ENCODE assay signal across 7 cellular contexts in the genomic region with DNA sequence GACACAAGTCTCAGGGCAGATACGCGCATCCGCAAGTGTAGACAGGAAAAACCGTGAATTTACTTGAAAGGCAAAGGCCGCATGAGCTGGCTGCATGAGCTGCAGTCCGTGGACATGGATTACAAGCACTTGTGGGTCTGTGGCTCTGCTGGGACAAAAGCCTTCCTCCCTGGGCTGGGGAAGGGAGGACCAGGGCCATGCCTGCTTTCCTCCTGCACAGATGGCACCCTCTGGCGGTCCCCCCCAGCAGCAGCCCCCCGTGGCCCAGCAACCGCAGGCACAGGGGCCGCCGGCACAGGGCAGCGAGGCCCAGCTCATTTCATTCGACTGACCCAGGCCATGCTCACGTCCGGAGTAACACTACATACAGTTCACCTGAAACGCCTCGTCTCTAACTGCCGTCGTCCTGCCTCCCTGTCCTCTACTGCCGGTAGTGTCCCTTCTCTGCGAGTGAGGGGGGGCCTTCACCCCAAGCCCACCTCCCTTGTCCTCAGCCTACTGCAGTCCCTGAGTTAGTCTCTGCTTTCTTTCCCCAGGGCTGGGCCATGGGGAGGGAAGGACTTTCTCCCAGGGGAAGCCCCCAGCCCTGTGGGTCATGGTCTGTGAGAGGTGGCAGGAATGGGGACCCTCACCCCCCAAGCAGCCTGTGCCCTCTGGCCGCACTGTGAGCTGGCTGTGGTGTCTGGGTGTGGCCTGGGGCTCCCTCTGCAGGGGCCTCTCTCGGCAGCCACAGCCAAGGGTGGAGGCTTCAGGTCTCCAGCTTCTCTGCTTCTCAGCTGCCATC. TPM values are rescaled to one million over a fixed set of nuclear protein-coding genes. Genes with fewer than 3 reads are reported as not detected.
DNase-seq lines count a peak whose midpoint lies in the region; ATAC-seq and TF ChIP-seq lines count a peak whose summit lies in the region.

No MANE protein-coding gene starts in this region.

- H2AFZ ChIP-seq in OCI-LY3 (ENCODE audit: low read depth, low read length), result no peak overlapping the region

- intact Hi-C loops in sigmoid colon (cut with DNase I), result loop anchor here (2.0 kb wide), 1 partner anchor 17 kb away; a partner anchor contains a TSS

- DNase-seq in endodermal cell (no peak), sigmoid colon (no peak), mucosa of gallbladder (ENCODE audit: low spot score) (no peak), left lobe of liver (ENCODE audit: low spot score) (no peak)

- H3K36me3 Mint-ChIP-seq in endodermal cell (ENCODE audit: low read depth), result peaks cover 64% of the 10 kb centered on the region

- ATAC-seq in GM19397 (IDR thresholded peaks at IDR 0.05; ENCODE audit: unreplicated experiment) (no peak), left lobe of liver (no peak)

- H3K9me3 Mint-ChIP-seq in endodermal cell, result no peaks in the 10 kb centered on the region

- H3K4me3 Mint-ChIP-seq in endodermal cell, result peak overlapping the region; percentile 92

- H3K27ac ChIP-seq in OCI-LY3 (ENCODE audit: low read length) (no peak overlapping the region), endodermal cell (ENCODE audit: low read depth, low read length) (no peak overlapping the region), sigmoid colon (peak overlapping the region in 3 of 4 donors; percentile 95 to 98 (median 96))

- peaks cover 7% of the 10 kb centered on the region for H3K4me1 Mint-ChIP-seq in endodermal cell

- H3K9me3 ChIP-seq in OCI-LY3 (ENCODE audit: insufficient read depth, low read length), result no peaks in the 10 kb centered on the region
- H3K9me3 ChIP-seq in endodermal cell (ENCODE audit: control insufficient read depth, low read length), result no peaks in the 10 kb centered on the region
- H3K9me3 ChIP-seq in sigmoid colon, result no peaks in the 10 kb centered on the region

- peaks cover 6% of the 10 kb centered on the region for H4K20me1 ChIP-seq in OCI-LY3 (ENCODE audit: insufficient read depth, low read length)

- peak overlapping the region; percentile 74 for H3K27ac Mint-ChIP-seq in endodermal cell

- H3K4me3 ChIP-seq in OCI-LY3 (ENCODE audit: low read length), result peak overlapping the region; percentile 95
- peak overlapping the region; percentile 98 for H3K4me3 ChIP-seq in endodermal cell (ENCODE audit: low read length)
- peak overlapping the region in 1 of 4 donors; percentile 92 for H3K4me3 ChIP-seq in sigmoid colon

- 88 to 90% methylated on average over 18 to 23 of the region's 23 CpGs for WGBS in endodermal cell (ENCODE audit: insufficient coverage in 1 of 2, insufficient read length in 1 of 2), 2 experiments
- 67 to 77% methylated on average over 23 of the region's 23 CpGs for WGBS in sigmoid colon, 2 donors

- TF ChIP-seq CTCF in GM12873 (IDR thresholded peaks at IDR 0.05; ENCODE audit: insufficient read depth, low read depth, low read length, missing control alignments) (peak; percentile 9), OCI-LY3 (IDR thresholded peaks at IDR 0.05; ENCODE audit: low read depth, low read length) (no peak), endodermal cell (conservative IDR thresholded peaks at IDR 0.05) (peak; percentile 13), sigmoid colon (IDR thresholded peaks at IDR 0.05) (no peak)

- H3K79me2 ChIP-seq in OCI-LY3 (ENCODE audit: low read length), result peaks cover 71% of the 10 kb centered on the region

- peaks cover 47% of the 10 kb centered on the region for H3K36me3 ChIP-seq in OCI-LY3 (replicated peaks; ENCODE audit: low read depth, low read length)
- peaks cover 66% of the 10 kb centered on the region for H3K36me3 ChIP-seq in endodermal cell (ENCODE audit: control insufficient read depth, insufficient read depth, low read length)
- peaks cover 22 to 74% (median 25%) of the 10 kb centered on the region in 4 donors for H3K36me3 ChIP-seq in sigmoid colon

- H3K27me3 ChIP-seq in OCI-LY3 (ENCODE audit: low read depth, low read length) (no peaks in the 10 kb centered on the region), endodermal cell (ENCODE audit: control insufficient read depth, insufficient read depth, low read length, poor library complexity, severe bottlenecking) (no peaks in the 10 kb centered on the region), sigmoid colon (no peaks in the 10 kb centered on the region)

- peak overlapping the region; percentile 88 for H3K4me2 ChIP-seq in OCI-LY3 (ENCODE audit: low read length)

- no peak for TF ChIP-seq EP300 in sigmoid colon (IDR thresholded peaks at IDR 0.05)

- H3K27me3 Mint-ChIP-seq in endodermal cell (ENCODE audit: insufficient read depth), result no peaks in the 10 kb centered on the region

- H3K4me1 ChIP-seq in OCI-LY3 (ENCODE audit: low read length) (peaks cover 19% of the 10 kb centered on the region), endodermal cell (ENCODE audit: control insufficient read depth, insufficient read depth, low read length) (no peaks in the 10 kb centered on the region), sigmoid colon (peaks cover 0 to 39% (median 32%) of the 10 kb centered on the region in 4 donors)

- H3K9ac ChIP-seq in OCI-LY3 (ENCODE audit: low read length) (peak overlapping the region; percentile 95; the same call in 1 of the 2 replicates), endodermal cell (ENCODE audit: extremely low read depth, low read length, poor library complexity, severe bottlenecking) (peak overlapping the region; percentile 99)

- TF ChIP-seq POLR2A in sigmoid colon (IDR thresholded peaks at IDR 0.05), result no peak

RNA-seq across cellular contexts. Expression of a gene that starts 1.7 kb away (rescaled TPM):
- total RNA-seq in endodermal cell (100 to 1,000 TPM in 1 of 2 donors, 10 to 100 TPM in 1; 99.4 to 105 TPM), sigmoid colon (10 to 100 TPM; 31.0 to 56.4 (median 39.5) TPM), mucosa of gallbladder (48.6 TPM), left lobe of liver (75.7 TPM)
- 71.3 TPM for polyA plus RNA-seq in endodermal cell (2013, experiment 1 of 2)
- 64.8 TPM for polyA plus RNA-seq in endodermal cell (2013, experiment 2 of 2)
- polyA plus RNA-seq in sigmoid colon, result 100 to 1,000 TPM; 204 to 258 (median 237) TPM

RNA-seq across cellular contexts. Expression of a gene that starts 10.6 kb away (rescaled TPM):
- 10 to 100 TPM; 24.8 to 37.6 TPM for total RNA-seq in endodermal cell
- 13.3 TPM for polyA plus RNA-seq in endodermal cell (2013, experiment 1 of 2)
- polyA plus RNA-seq in endodermal cell (2013, experiment 2 of 2), result 12.0 TPM
- 1 to 10 TPM in 3 of 4 donors, under 1 TPM in 1; 0.99 to 7.1 (median 3.7) TPM for total RNA-seq in sigmoid colon
- 10 to 100 TPM; 59.5 to 63.2 (median 60.6) TPM for polyA plus RNA-seq in sigmoid colon
- total RNA-seq in mucosa of gallbladder, result 34.1 TPM
- 105 TPM for total RNA-seq in left lobe of liver

RNA-seq across cellular contexts. Expression of a gene that starts 17.7 kb away (rescaled TPM):
- 100 to 1,000 TPM; 114 to 130 TPM for total RNA-seq in endodermal cell
- polyA plus RNA-seq in endodermal cell (2013, experiment 1 of 2), result 127 TPM
- 107 TPM for polyA plus RNA-seq in endodermal cell (2013, experiment 2 of 2)
- 100 to 1,000 TPM in 1 of 4 donors, 10 to 100 TPM in 3; 36.7 to 143 (median 42.5) TPM for total RNA-seq in sigmoid colon
- 100 to 1,000 TPM in 1 of 3 donors, 10 to 100 TPM in 2; 52.9 to 111 (median 87.7) TPM for polyA plus RNA-seq in sigmoid colon
- 137 TPM for total RNA-seq in mucosa of gallbladder
- 40.3 TPM for total RNA-seq in left lobe of liver

RNA-seq across cellular contexts. Expression of a gene that starts 17.9 kb away (rescaled TPM):
- total RNA-seq in endodermal cell (10 to 100 TPM; 41.2 to 47.8 TPM), sigmoid colon (10 to 100 TPM; 27.7 to 51.7 (median 47.7) TPM), mucosa of gallbladder (37.6 TPM), left lobe of liver (5.1 TPM)
- 51.0 TPM for polyA plus RNA-seq in endodermal cell (2013, experiment 1 of 2)
- polyA plus RNA-seq in endodermal cell (2013, experiment 2 of 2), result 46.8 TPM
- polyA plus RNA-seq in sigmoid colon, result 10 to 100 TPM; 24.5 to 42.3 (median 36.6) TPM

RNA-seq across cellular contexts. Expression of a gene that starts 34.9 kb away (rescaled TPM):
- total RNA-seq in endodermal cell (10 to 100 TPM; 35.8 to 44.2 TPM), sigmoid colon (10 to 100 TPM in 1 of 4 donors, 1 to 10 TPM in 3; 5.5 to 10.7 (median 9.0) TPM), mucosa of gallbladder (20.3 TPM), left lobe of liver (7.0 TPM)
- polyA plus RNA-seq in endodermal cell (2013, experiment 1 of 2), result 25.5 TPM
- 22.0 TPM for polyA plus RNA-seq in endodermal cell (2013, experiment 2 of 2)
- polyA plus RNA-seq in sigmoid colon, result 10 to 100 TPM in 2 of 3 donors, 1 to 10 TPM in 1; 9.0 to 31.1 (median 13.4) TPM

Comparison
In these comparisons a context has a peak if more than half of its experiments do, and no peak if none do; other contexts are left out.
1. CTCF ChIP-seq: peak in GM12873 (single experiment) and endodermal cell (single experiment); none in OCI-LY3 (single experiment) and sigmoid colon (0 of 4).
2. H3K27ac ChIP-seq: peak in sigmoid colon (3 of 4); none in OCI-LY3 (single experiment) and endodermal cell (single experiment).